ENCODE assay signal across 8 cellular contexts in genomic region chr5:151155777-151156731, GRCh38. TPM values are rescaled to one million over a fixed set of nuclear protein-coding genes. Genes with fewer than 3 reads are reported as not detected.
DNase-seq lines count a peak whose midpoint lies in the region; ATAC-seq lines count a peak whose summit lies in the region.

No MANE protein-coding gene starts in this region.

- H3K36me3 ChIP-seq in CD8-positive, alpha-beta memory T cell (ENCODE audit: insufficient read depth, low read length), result peaks cover 5% of the 10 kb centered on the region

- peaks cover 64% of the 10 kb centered on the region for H3K4me1 ChIP-seq in CD8-positive, alpha-beta memory T cell (ENCODE audit: insufficient read depth, low read length)
- peaks cover 16% of the 10 kb centered on the region for H3K4me1 ChIP-seq in right cardiac atrium (ENCODE audit: control insufficient read depth, insufficient read depth, low read length)

- H3K36me3 Mint-ChIP-seq in CD8-positive, alpha-beta memory T cell, result peaks cover 0 to 21% (median 5%) of the 10 kb centered on the region in 3 donors
- H3K36me3 Mint-ChIP-seq in activated naive CD8-positive, alpha-beta T cell, result peaks cover 8% of the 10 kb centered on the region

- peaks cover 0 to 2% of the 10 kb centered on the region in 2 donors for H3K27me3 Mint-ChIP-seq in CD8-positive, alpha-beta memory T cell
- H3K27me3 Mint-ChIP-seq in activated naive CD8-positive, alpha-beta T cell, result no peaks in the 10 kb centered on the region

- no peaks in the 10 kb centered on the region for H3K9me3 Mint-ChIP-seq in CD8-positive, alpha-beta memory T cell
- H3K9me3 Mint-ChIP-seq in activated naive CD8-positive, alpha-beta T cell (ENCODE audit: low read depth), result no peaks in the 10 kb centered on the region

- ATAC-seq in GM19463 (IDR thresholded peaks at IDR 0.05; ENCODE audit: unreplicated experiment), result peak; percentile 12
- peak; percentile 11 to 39 for ATAC-seq in right cardiac atrium

- peak overlapping the region; percentile 86 to 99 (median 94) for H3K27ac Mint-ChIP-seq in CD8-positive, alpha-beta memory T cell
- peak overlapping the region; percentile 97 for H3K27ac Mint-ChIP-seq in activated naive CD8-positive, alpha-beta T cell

- H3K27me3 ChIP-seq in CD8-positive, alpha-beta memory T cell (ENCODE audit: insufficient read depth, low read length, poor library complexity, severe bottlenecking), result no peaks in the 10 kb centered on the region
- H3K27me3 ChIP-seq in right cardiac atrium (ENCODE audit: control insufficient read depth, insufficient read depth), result no peaks in the 10 kb centered on the region

- DNase-seq in CD8-positive, alpha-beta memory T cell, result peak in 1 of 5 donors; percentile 39
- DNase-seq in LHCN-M2 (ENCODE audit: low read depth), result peak; percentile 99
- peak; percentile 45 to 68 (median 68) for DNase-seq in right cardiac atrium
- no peak for DNase-seq in skeletal muscle cell (ENCODE audit: low read depth)
- DNase-seq in NCI-H2029 treated with DMSO at 0.1 percent for 48 hours (lab: John Stamatoyannopoulos, UW), result no peak
- no peak for DNase-seq in activated CD8-positive, alpha-beta memory T cell treated with anti-CD3 and anti-CD28 coated beads for 24 hours

- WGBS in right cardiac atrium, result 14% methylated on average over 12 of the region's 12 CpGs

- CTCF ChIA-PET in CD8-positive, alpha-beta memory T cell (lab: Charles Lee), result interaction anchor here (0.5 to 5.1 kb wide), 9 partner anchors 9 to 97 kb away, joined by 3 to 38 read pairs (median 10); partner anchors contain the start of gene GM2A

- no peaks in the 10 kb centered on the region for H3K9me3 ChIP-seq in CD8-positive, alpha-beta memory T cell (ENCODE audit: low read length)
- no peaks in the 10 kb centered on the region for H3K9me3 ChIP-seq in right cardiac atrium (ENCODE audit: control insufficient read depth, low read length)

- intact Hi-C loops in right cardiac atrium (cut with DNase I), result loop anchor here in 1 of 4 donors (5.0 kb wide), 1 partner anchor 34 kb away; no protein-coding TSS in a partner anchor

- POLR2A ChIA-PET in CD8-positive, alpha-beta memory T cell (lab: Charles Lee), result interaction anchor here (0.7 to 2.0 kb wide), 5 partner anchors 9 to 97 kb away, joined by 3 to 7 read pairs (median 4); partner anchors contain the start of gene GM2A

- H3K4me3 Mint-ChIP-seq in CD8-positive, alpha-beta memory T cell, result peak overlapping the region; percentile 96 to 99 (median 97)
- H3K4me3 Mint-ChIP-seq in activated naive CD8-positive, alpha-beta T cell, result peak overlapping the region; percentile 94

- H3K4me3 ChIP-seq in CD8-positive, alpha-beta memory T cell (ENCODE audit: low read length), result peak overlapping the region; percentile 86
- H3K4me3 ChIP-seq in right cardiac atrium (ENCODE audit: low read length) (peak overlapping the region; percentile 83), skeletal muscle cell (ENCODE audit: low read depth, low read length) (peak overlapping the region; percentile 97)

- H3K27ac ChIP-seq in CD8-positive, alpha-beta memory T cell (ENCODE audit: low read depth, low read length), result peak overlapping the region; percentile 70
- H3K27ac ChIP-seq in right cardiac atrium (ENCODE audit: low read length), result peak overlapping the region; percentile 53

- peaks cover 67 to 75% (median 74%) of the 10 kb centered on the region in 3 donors for H3K4me1 Mint-ChIP-seq in CD8-positive, alpha-beta memory T cell
- peaks cover 73% of the 10 kb centered on the region for H3K4me1 Mint-ChIP-seq in activated naive CD8-positive, alpha-beta T cell (ENCODE audit: low read depth)

RNA-seq across cellular contexts. Expression of gene ANXA6, which starts 1.5 kb away (rescaled TPM):
- 100 to 1,000 TPM; 452 to 459 TPM for total RNA-seq in CD8-positive, alpha-beta memory T cell
- 351 TPM for polyA plus RNA-seq in CD8-positive, alpha-beta memory T cell
- 777 and 795 TPM in 2 replicates for total RNA-seq in LHCN-M2 (2014; rRNA removed)
- 870 TPM for polyA plus RNA-seq in LHCN-M2 (2012)
- total RNA-seq in right cardiac atrium, result 100 to 1,000 TPM; 220 to 238 (median 232) TPM
- 203 TPM for polyA plus RNA-seq in right cardiac atrium

Comparison
In these comparisons a context has a peak if more than half of its experiments do, and no peak if none do; other contexts are left out.
1. DNase-seq: peak in LHCN-M2 (single experiment) and right cardiac atrium (3 of 3); none in skeletal muscle cell (single experiment), NCI-H2029 treated with DMSO at 0.1 percent for 48 hours (single experiment) and activated CD8-positive, alpha-beta memory T cell treated with anti-CD3 and anti-CD28 coated beads for 24 hours (single experiment).
2. Peak in every context shown above with its lines, with median percentiles within 50 percentile points of each other: H3K4me3 ChIP-seq.